In the genomic region with DNA sequence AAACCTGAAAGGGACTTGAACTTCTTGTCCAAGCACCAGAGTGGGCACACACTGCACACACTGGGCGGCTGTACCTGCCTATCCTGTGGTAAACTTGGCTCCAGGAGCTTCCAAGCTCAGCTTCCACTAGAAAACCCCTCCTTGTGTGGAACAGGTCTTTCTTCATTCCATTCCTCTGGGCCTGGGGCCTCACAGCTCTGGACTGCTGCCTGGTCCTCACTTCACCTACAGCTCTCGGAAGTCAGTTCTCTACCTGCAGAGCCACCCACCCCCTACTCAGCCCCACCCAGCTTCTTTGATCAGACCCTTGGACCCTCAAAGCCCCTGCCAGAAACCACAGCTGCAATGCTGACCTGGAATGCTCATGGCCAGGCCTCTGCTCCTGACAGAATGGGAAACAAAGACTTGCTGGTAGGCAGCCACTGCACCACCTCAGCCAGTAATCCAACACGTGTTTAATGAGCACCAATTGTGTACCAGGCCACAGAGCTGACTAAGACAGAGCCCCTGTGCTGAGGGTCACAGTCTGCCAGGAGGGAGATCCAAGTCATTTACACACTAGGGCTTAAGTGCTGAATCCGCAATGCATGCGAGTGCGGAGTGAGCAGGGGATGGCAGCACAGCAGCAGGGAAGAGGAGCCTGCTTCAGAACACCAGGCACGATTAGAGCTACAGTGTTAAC, we compare ENCODE assay signal across 11 cellular contexts. TPM values are rescaled to one million over a fixed set of nuclear protein-coding genes. Genes with fewer than 3 reads are reported as not detected.
DNase-seq lines count a peak whose midpoint lies in the region; ATAC-seq and TF ChIP-seq lines count a peak whose summit lies in the region.
"Had no signal": no experiment of that assay in that cellular context is flagged by ENCODE, and none has a peak within 500 bp of the region (broad histone marks: within the 10 kb centered on the region; RNA-seq: fewer than 3 reads in every experiment).

No MANE protein-coding gene starts in this region.

- H3K36me3 Mint-ChIP-seq in activated T-cell treated with anti-CD3 and anti-CD28 coated beads, Interleukin-2, amount 50 U/mL, for 24 hours (ENCODE audit: low read depth): peaks cover 78% of the 10 kb centered on the region
- peaks cover 19% of the 10 kb centered on the region for H3K36me3 Mint-ChIP-seq in activated CD4-positive, alpha-beta memory T cell treated with anti-CD3 and anti-CD28 coated beads, Interleukin-2, amount 10 ng/mL, durations not matched to agents 7 days and 5 days (ENCODE audit: low read depth)

- H3K27me3 ChIP-seq in body of pancreas (no peaks in the 10 kb centered on the region), upper lobe of left lung (no peaks in the 10 kb centered on the region), HAP-1 (ENCODE audit: low read depth) (no peaks in the 10 kb centered on the region)
- H3K27me3 ChIP-seq: tibial nerve had no signal

- TF ChIP-seq CTCF in body of pancreas (IDR thresholded peaks at IDR 0.05) (no peak), upper lobe of left lung (IDR thresholded peaks at IDR 0.05) (no peak)

- H3K4me1 Mint-ChIP-seq in activated T-cell treated with anti-CD3 and anti-CD28 coated beads, Interleukin-2, amount 50 U/mL, for 24 hours (ENCODE audit: low read depth): peaks cover 57% of the 10 kb centered on the region
- H3K4me1 Mint-ChIP-seq in activated CD4-positive, alpha-beta memory T cell treated with anti-CD3 and anti-CD28 coated beads, Interleukin-2, amount 10 ng/mL, durations not matched to agents 7 days and 5 days: peaks cover 24% of the 10 kb centered on the region

- WGBS in body of pancreas, 2 donors: 68 to 77% methylated on average over 7 of the region's 7 CpGs
- 70 to 79% methylated on average over 7 of the region's 7 CpGs for WGBS in upper lobe of left lung, 2 donors

- no peaks in the 10 kb centered on the region for H3K9me3 Mint-ChIP-seq in activated T-cell treated with anti-CD3 and anti-CD28 coated beads, Interleukin-2, amount 50 U/mL, for 24 hours
- H3K9me3 Mint-ChIP-seq in activated CD4-positive, alpha-beta memory T cell treated with anti-CD3 and anti-CD28 coated beads, Interleukin-2, amount 10 ng/mL, durations not matched to agents 7 days and 5 days: no peaks in the 10 kb centered on the region

- H3K4me3 Mint-ChIP-seq in activated T-cell treated with anti-CD3 and anti-CD28 coated beads, Interleukin-2, amount 50 U/mL, for 24 hours: no peak overlapping the region
- no peak overlapping the region for H3K4me3 Mint-ChIP-seq in activated CD4-positive, alpha-beta memory T cell treated with anti-CD3 and anti-CD28 coated beads, Interleukin-2, amount 10 ng/mL, durations not matched to agents 7 days and 5 days

- TF ChIP-seq EP300 in upper lobe of left lung (IDR thresholded peaks at IDR 0.05): peak in 2 of 4 donors; percentile 58 to 77

- no peak overlapping the region for H3K4me3 ChIP-seq in body of pancreas
- H3K4me3 ChIP-seq in upper lobe of left lung: no peak overlapping the region
- H3K4me3 ChIP-seq in HAP-1: no peak overlapping the region
- H3K4me3 ChIP-seq: tibial nerve had no signal

- H3K9me3 ChIP-seq in body of pancreas (no peaks in the 10 kb centered on the region), upper lobe of left lung (no peaks in the 10 kb centered on the region), HAP-1 (no peaks in the 10 kb centered on the region)

- CTCF ChIA-PET in activated CD4-positive, alpha-beta memory T cell treated with anti-CD3 and anti-CD28 coated beads, Interleukin-2, amount 10 ng/mL, durations not matched to agents 7 days and 5 days (lab: Charles Lee): no interaction called here

- no peaks in the 10 kb centered on the region for H3K36me3 ChIP-seq in body of pancreas (replicated peaks in 1 of 2; ENCODE audit: insufficient read depth in 1 of 2, low read depth in 2 of 2)
- peaks cover 0 to 22% (median 15%) of the 10 kb centered on the region in 4 donors for H3K36me3 ChIP-seq in upper lobe of left lung
- peaks cover 29% of the 10 kb centered on the region for H3K36me3 ChIP-seq in HAP-1 (replicated peaks)

- POLR2A ChIA-PET in activated CD4-positive, alpha-beta memory T cell treated with anti-CD3 and anti-CD28 coated beads, Interleukin-2, amount 10 ng/mL, durations not matched to agents 7 days and 5 days (lab: Charles Lee): no interaction called here

- in situ Hi-C loops in HAP-1 (cut with MboI; ENCODE audit: low sequenced_read_pairs): loop anchor here (25.0 kb wide), 1 partner anchor 413 kb away; the partner anchor contains the start of genes C22orf39, HIRA and MRPL40

- peak overlapping the region; percentile 69 for H3K27ac Mint-ChIP-seq in activated T-cell treated with anti-CD3 and anti-CD28 coated beads, Interleukin-2, amount 50 U/mL, for 24 hours
- H3K27ac Mint-ChIP-seq in activated CD4-positive, alpha-beta memory T cell treated with anti-CD3 and anti-CD28 coated beads, Interleukin-2, amount 10 ng/mL, durations not matched to agents 7 days and 5 days: no peak overlapping the region

- intact Hi-C loops in body of pancreas (cut with DNase I): no loop called here
- intact Hi-C loops in sciatic nerve (cut with DNase I): no loop called here

- H3K27ac ChIP-seq in body of pancreas (peak overlapping the region; percentile 8 to 56 (median 34)), upper lobe of left lung (peak overlapping the region; percentile 54 to 99 (median 80))

- TF ChIP-seq POLR2A in body of pancreas (IDR thresholded peaks at IDR 0.05) (no peak), upper lobe of left lung (IDR thresholded peaks at IDR 0.05) (peak in 1 of 4 donors; percentile 8)

- peak; percentile 22 for ATAC-seq in body of pancreas
- peak in 1 of 2 donors; percentile 69 for ATAC-seq in upper lobe of left lung (ENCODE audit: low FRiP score in 2 of 2)
- ATAC-seq in sciatic nerve: no peak

- no peaks in the 10 kb centered on the region for H3K27me3 Mint-ChIP-seq in activated T-cell treated with anti-CD3 and anti-CD28 coated beads, Interleukin-2, amount 50 U/mL, for 24 hours
- no peaks in the 10 kb centered on the region for H3K27me3 Mint-ChIP-seq in activated CD4-positive, alpha-beta memory T cell treated with anti-CD3 and anti-CD28 coated beads, Interleukin-2, amount 10 ng/mL, durations not matched to agents 7 days and 5 days

- DNase-seq in activated T-cell treated with anti-CD3 and anti-CD28 coated beads, Interleukin-2, amount 50 U/mL, for 24 hours: no peak
- no peak for DNase-seq in activated T-cell treated with anti-CD3 and anti-CD28 coated beads, Interleukin-2, amount 50 U/mL, for 48 hours
- peak in 3 of 4 donors; percentile 51 to 68 (median 55) for DNase-seq in body of pancreas
- peak; percentile 8 for DNase-seq in medulla oblongata (ENCODE audit: extremely low spot score)
- peak in 1 of 2 donors; percentile 88 for DNase-seq in upper lobe of left lung
- DNase-seq in activated CD4-positive, alpha-beta memory T cell treated with anti-CD3 and anti-CD28 coated beads, Interleukin-2, amount 10 ng/mL, durations not matched to agents 7 days and 5 days: no peak
- no peak for DNase-seq in sciatic nerve (ENCODE audit: low spot score)
- no peak for DNase-seq in HAP-1 (ENCODE audit: low spot score in 2 of 2)
- DNase-seq: ACHN, NCI-H226 had no signal

- H3K4me1 ChIP-seq in body of pancreas (peaks cover 48% of the 10 kb centered on the region), upper lobe of left lung (peaks cover 31 to 68% (median 59%) of the 10 kb centered on the region in 4 donors), HAP-1 (0 out of 2 replicates have a peak, but pooled peaks cover 4% of the 10 kb centered on the region)

RNA-seq across cellular contexts. Expression of gene GNB1L, which starts 4.7 kb away (rescaled TPM):
- 1 to 10 TPM; 1.3 to 3.3 TPM for total RNA-seq in body of pancreas
- 10 to 100 TPM in 1 of 6 donors, 1 to 10 TPM in 4, under 1 TPM in 1; 0.78 to 11.1 (median 6.8) TPM for total RNA-seq in upper lobe of left lung
- total RNA-seq in activated CD4-positive, alpha-beta memory T cell treated with anti-CD3 and anti-CD28 coated beads, Interleukin-2, amount 10 ng/mL, durations not matched to agents 7 days and 5 days: 1 to 10 TPM; 7.4 to 8.7 TPM
- 6.2 TPM for total RNA-seq in sciatic nerve

RNA-seq across cellular contexts. Expression of gene RTL10, which starts 4.7 kb away (rescaled TPM):
- total RNA-seq in body of pancreas (10 to 100 TPM; 10.2 to 14.8 TPM), upper lobe of left lung (10 to 100 TPM; 16.4 to 27.4 (median 24.1) TPM), sciatic nerve (22.9 TPM)
- 10 to 100 TPM; 13.3 to 13.5 TPM for total RNA-seq in activated CD4-positive, alpha-beta memory T cell treated with anti-CD3 and anti-CD28 coated beads, Interleukin-2, amount 10 ng/mL, durations not matched to agents 7 days and 5 days

Comparison
In these comparisons a context has a peak if more than half of its experiments do, and no peak if none do; other contexts are left out.
1. DNase-seq: peak in body of pancreas (3 of 4) and medulla oblongata (single experiment); none in activated T-cell treated with anti-CD3 and anti-CD28 coated beads, Interleukin-2, amount 50 U/mL, for 24 hours (single experiment), activated T-cell treated with anti-CD3 and anti-CD28 coated beads, Interleukin-2, amount 50 U/mL, for 48 hours (0 of 2), activated CD4-positive, alpha-beta memory T cell treated with anti-CD3 and anti-CD28 coated beads, Interleukin-2, amount 10 ng/mL, durations not matched to agents 7 days and 5 days (single experiment), sciatic nerve (single experiment) and HAP-1 (0 of 2).